In genomic region chr3:9224490-9224889, GRCh38 we compare ENCODE assay signal across 8 cellular contexts. TPM values are rescaled to one million over a fixed set of nuclear protein-coding genes. Genes with fewer than 3 reads are reported as not detected.
DNase-seq lines count a peak whose midpoint lies in the region; ATAC-seq and TF ChIP-seq lines count a peak whose summit lies in the region.

No MANE protein-coding gene starts in this region.

- H3K9ac ChIP-seq in mammary epithelial cell (ENCODE audit: insufficient read depth, low read length), result no peak overlapping the region

- ATAC-seq in GM18499 (IDR thresholded peaks at IDR 0.05; ENCODE audit: insufficient read depth, unreplicated experiment) (peak; percentile 94), GM19467 (IDR thresholded peaks at IDR 0.05; ENCODE audit: unreplicated experiment) (peak; percentile 83), HG03175 (IDR thresholded peaks at IDR 0.05; ENCODE audit: unreplicated experiment) (peak; percentile 91)

- peaks cover 91% of the 10 kb centered on the region for H3K79me2 ChIP-seq in mammary epithelial cell (ENCODE audit: insufficient read depth, low read length)

- no peak overlapping the region for H3K4me2 ChIP-seq in mammary epithelial cell (ENCODE audit: insufficient read depth, low read depth, low read length)

- TF ChIP-seq CTCF in mammary epithelial cell (conservative IDR thresholded peaks at IDR 0.05 in 1 of 2, IDR thresholded peaks at IDR 0.05 in 1 of 2; ENCODE audit: extremely low read depth in 1 of 2, insufficient read depth in 1 of 2, low read depth in 1 of 2, low read length in 2 of 2), result no peak

- DNase-seq in mammary epithelial cell (peak; percentile 47), substantia nigra (lab: John Stamatoyannopoulos, UW) (no peak), activated gamma-delta T cell treated with Interleukin-2 at 50 U/mL for 16 hours (no peak), medulla oblongata (ENCODE audit: extremely low spot score) (no peak), amniotic stem cell (lab: John Stamatoyannopoulos, UW) (no peak)

- no peak overlapping the region for H2AFZ ChIP-seq in mammary epithelial cell (ENCODE audit: low read depth, low read length)

- H3K9me3 ChIP-seq in mammary epithelial cell (replicated peaks; ENCODE audit: insufficient read depth, low read length), result no peaks in the 10 kb centered on the region

- H3K36me3 ChIP-seq in mammary epithelial cell (ENCODE audit: insufficient read depth, low read length), result peaks cover 3% of the 10 kb centered on the region

- H3K27me3 ChIP-seq in mammary epithelial cell (ENCODE audit: insufficient read depth, low read length), result no peaks in the 10 kb centered on the region

- WGBS in mammary epithelial cell (ENCODE audit: low coverage, missing lambda C conversion rate), result 77% methylated on average over 5 of the region's 5 CpGs

- no peak overlapping the region for H3K4me3 ChIP-seq in mammary epithelial cell (replicated peaks in 1 of 3; ENCODE audit: insufficient read depth in 1 of 3, low read depth in 2 of 3, low read length in 3 of 3)

- H3K27ac ChIP-seq in mammary epithelial cell (ENCODE audit: insufficient read depth, low read depth, low read length), result no peak overlapping the region
- no peak overlapping the region for H3K27ac ChIP-seq in substantia nigra (ENCODE audit: low read depth, low read length, poor library complexity, severe bottlenecking)

- CTCF ChIA-PET in mammary epithelial cell (lab: Charles Lee; ENCODE audit: low non-redundant PET), result no interaction called here

- in situ Hi-C loops in mammary epithelial cell (cut with MboI; ENCODE audit: low sequenced_read_pairs in 2 of 2), result no loop called here

- intact Hi-C loops in mammary epithelial cell (cut with micrococcal nuclease), result no loop called here

- BruUV-seq in mammary epithelial cell (replicated peaks; lab: Mats Ljungman, UMichigan), result no TSS peak

- dilution Hi-C loops in mammary epithelial cell (cut with HindIII; ENCODE audit: low sequenced_read_pairs), result no loop called here

- H4K20me1 ChIP-seq in mammary epithelial cell (ENCODE audit: insufficient read depth, low read length), result no peaks in the 10 kb centered on the region

- peaks cover 10% of the 10 kb centered on the region for H3K4me1 ChIP-seq in mammary epithelial cell (ENCODE audit: insufficient read depth, low read length)

RNA-seq across cellular contexts. Expression of gene SRGAP3, which starts 25.0 kb away (rescaled TPM):
- 10 to 100 TPM; 27.2 to 50.1 TPM for total RNA-seq in mammary epithelial cell
- 9.2 TPM for polyA plus RNA-seq in mammary epithelial cell
- 62.1 TPM for polyA minus RNA-seq in mammary epithelial cell
